ENCODE assay signal across 8 cellular contexts in the genomic region with DNA sequence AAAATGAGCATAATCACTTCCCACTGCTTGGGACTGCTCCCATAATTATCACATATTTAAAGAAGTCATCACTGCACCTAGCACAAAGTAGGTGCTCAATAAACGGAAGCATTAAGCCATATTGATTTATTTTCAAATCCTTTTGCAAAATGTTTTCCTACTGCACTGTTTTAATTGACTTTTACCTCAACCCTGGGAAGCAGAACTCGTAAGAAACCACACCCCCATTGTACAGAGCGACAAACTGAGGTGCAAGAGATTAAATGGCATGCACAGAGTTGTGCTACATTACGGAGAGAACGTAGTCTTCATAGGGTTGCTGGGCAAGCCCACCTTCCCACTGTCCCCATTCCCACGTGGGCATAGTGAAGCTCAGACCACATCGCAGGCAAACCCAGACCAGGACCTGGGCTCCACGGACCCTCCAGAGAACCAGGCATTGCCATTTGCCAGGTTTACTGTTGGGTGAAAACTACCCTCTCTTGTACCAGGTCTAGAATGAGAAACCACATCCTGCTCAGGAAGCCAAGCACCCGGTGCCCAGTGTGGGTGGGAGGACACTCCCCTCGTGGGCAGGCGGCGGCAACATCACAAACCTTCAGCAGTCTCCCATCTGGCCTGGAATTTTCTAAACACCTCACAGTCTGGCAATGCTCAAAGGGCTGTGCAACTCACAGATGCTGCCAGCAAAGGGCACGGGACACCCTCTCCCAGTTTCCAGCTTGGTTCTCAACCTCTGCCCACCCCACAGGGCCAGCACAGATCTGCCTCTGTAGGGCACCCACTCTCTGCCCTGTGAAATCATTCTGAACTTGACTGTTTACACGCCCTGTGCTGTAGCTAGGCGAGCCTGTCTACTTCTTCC. TPM values are rescaled to one million over a fixed set of nuclear protein-coding genes. Genes with fewer than 3 reads are reported as not detected.
DNase-seq lines count a peak whose midpoint lies in the region; ATAC-seq and TF ChIP-seq lines count a peak whose summit lies in the region.

No MANE protein-coding gene starts in this region.

- H3K27me3 ChIP-seq in H7 (ENCODE audit: control insufficient read depth, insufficient read depth, low read length): no peaks in the 10 kb centered on the region

- H3K36me3 Mint-ChIP-seq in dendritic cell treated with granulocyte-macrophage colony-stimulating factor and Interleukin-4, amounts not matched to agents 40 ng/mL and 50 ng/mL, for 4 days (ENCODE audit: low read depth): no peaks in the 10 kb centered on the region

- DNase-seq in EH (ENCODE audit: low read depth): peak; percentile 67
- peak; percentile 90 for DNase-seq in renal cortical epithelial cell (ENCODE audit: low read depth)
- no peak for DNase-seq in NCI-H748 treated with DMSO at 0.1 percent for 48 hours (lab: John Stamatoyannopoulos, UW)
- DNase-seq in D341Med (ENCODE audit: low spot score): no peak
- no peak for DNase-seq in H7

- H3K27ac ChIP-seq in VCaP: peak overlapping the region; percentile 57

- H3K27me3 Mint-ChIP-seq in dendritic cell treated with granulocyte-macrophage colony-stimulating factor and Interleukin-4, amounts not matched to agents 40 ng/mL and 50 ng/mL, for 4 days: peaks cover 5% of the 10 kb centered on the region

- intact Hi-C loops in dendritic cell treated with granulocyte-macrophage colony-stimulating factor and Interleukin-4, amounts not matched to agents 40 ng/mL and 50 ng/mL, for 4 days (cut with micrococcal nuclease): no loop called here

- H3K36me3 ChIP-seq in H7 (replicated peaks; ENCODE audit: control insufficient read depth, insufficient read depth, low read length): no peaks in the 10 kb centered on the region

- H3K27ac Mint-ChIP-seq in dendritic cell treated with granulocyte-macrophage colony-stimulating factor and Interleukin-4, amounts not matched to agents 40 ng/mL and 50 ng/mL, for 4 days: peak overlapping the region; percentile 96

- H3K4me1 Mint-ChIP-seq in dendritic cell treated with granulocyte-macrophage colony-stimulating factor and Interleukin-4, amounts not matched to agents 40 ng/mL and 50 ng/mL, for 4 days (ENCODE audit: low read depth): peaks cover 82% of the 10 kb centered on the region

- peak overlapping the region; percentile 2 for H3K4me3 Mint-ChIP-seq in dendritic cell treated with granulocyte-macrophage colony-stimulating factor and Interleukin-4, amounts not matched to agents 40 ng/mL and 50 ng/mL, for 4 days

- no peak overlapping the region for H3K4me3 ChIP-seq in H7 (ENCODE audit: insufficient read depth, low read depth, low read length)

- no peaks in the 10 kb centered on the region for H3K9me3 Mint-ChIP-seq in dendritic cell treated with granulocyte-macrophage colony-stimulating factor and Interleukin-4, amounts not matched to agents 40 ng/mL and 50 ng/mL, for 4 days

- no peak for TF ChIP-seq CTCF in VCaP (conservative IDR thresholded peaks at IDR 0.05)

- ATAC-seq in HG03196 (IDR thresholded peaks at IDR 0.05; ENCODE audit: unreplicated experiment): no peak

RNA-seq across cellular contexts. Expression of gene IFFO2, which starts 8.2 kb away (rescaled TPM):
- 34.0 and 42.0 TPM in 2 replicates for total RNA-seq in renal cortical epithelial cell
- 16.8 and 19.6 TPM in 2 replicates for total RNA-seq in H7 (2014; rRNA removed; shearing (Covaris generic))

RNA-seq across cellular contexts. Expression of gene ALDH4A1, which starts 45.9 kb away (rescaled TPM):
- total RNA-seq in renal cortical epithelial cell: 39.5 and 42.0 TPM in 2 replicates
- 23.7 and 23.8 TPM in 2 replicates for total RNA-seq in H7 (2014; rRNA removed; shearing (Covaris generic))

Comparison
In these comparisons a context has a peak if more than half of its experiments do, and no peak if none do; other contexts are left out.
1. DNase-seq: peak in EH (single experiment) and renal cortical epithelial cell (single experiment); none in NCI-H748 treated with DMSO at 0.1 percent for 48 hours (single experiment), D341Med (single experiment) and H7 (single experiment).